ENCODE assay signal across 15 cellular contexts in the genomic region with DNA sequence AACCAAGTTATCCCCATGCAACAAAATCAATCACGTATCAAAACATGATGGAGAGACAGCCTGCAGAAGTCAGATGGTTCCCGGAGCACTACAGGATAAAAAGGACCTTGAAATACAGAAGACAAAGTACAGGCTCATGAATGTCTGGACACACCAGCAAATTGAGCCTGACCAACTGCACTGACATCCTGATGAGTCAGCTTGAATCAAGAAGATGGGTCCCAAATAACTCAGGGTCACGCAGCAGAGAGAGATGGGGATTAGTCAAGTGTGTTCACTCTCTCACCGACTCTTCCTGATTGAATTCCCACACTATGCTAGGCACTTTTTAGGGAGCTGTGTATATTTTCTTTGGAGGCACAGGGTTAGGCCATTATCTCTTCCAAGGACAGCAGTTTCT.
DNase-seq lines count a peak whose midpoint lies in the region; ATAC-seq and TF ChIP-seq lines count a peak whose summit lies in the region.
"Had no signal": no experiment of that assay in that cellular context is flagged by ENCODE, and none has a peak within 500 bp of the region (broad histone marks: within the 10 kb centered on the region; RNA-seq: fewer than 3 reads in every experiment).

No MANE protein-coding gene starts in this region.

- POLR2A ChIA-PET in activated CD8-positive, alpha-beta T cell treated with anti-CD3 and anti-CD28 coated beads for 36 hours (lab: Charles Lee) = no interaction called here

- TF ChIP-seq CTCF in chondrocyte (IDR thresholded peaks at IDR 0.05) = no peak
- no peak for TF ChIP-seq CTCF in activated CD8-positive, alpha-beta T cell treated with anti-CD3 and anti-CD28 coated beads for 36 hours (IDR thresholded peaks at IDR 0.05)

- peaks cover 3% of the 10 kb centered on the region for H3K36me3 Mint-ChIP-seq in chondrocyte (ENCODE audit: low read depth)
- no peaks in the 10 kb centered on the region for H3K36me3 Mint-ChIP-seq in activated CD8-positive, alpha-beta T cell treated with anti-CD3 and anti-CD28 coated beads for 36 hours (ENCODE audit: low read depth)
- H3K36me3 Mint-ChIP-seq: activated naive CD4-positive, alpha-beta T cell treated with anti-CD3 and anti-CD28 coated beads, Interleukin-2, amount 50 U/mL, for 24 hours had no signal

- peaks cover 24% of the 10 kb centered on the region for H3K4me1 Mint-ChIP-seq in chondrocyte (ENCODE audit: low read depth)
- H3K4me1 Mint-ChIP-seq in activated CD8-positive, alpha-beta T cell treated with anti-CD3 and anti-CD28 coated beads for 36 hours (ENCODE audit: low read depth) = peaks cover 2% of the 10 kb centered on the region

- no peak for TF ChIP-seq POLR2A in erythroblast (IDR thresholded peaks at IDR 0.05; ENCODE audit: low read length)

- H3K4me1 ChIP-seq in ACC112 (ENCODE audit: control insufficient read depth, insufficient read depth, low read length, unreplicated experiment) (peaks cover 16% of the 10 kb centered on the region), mesodermal cell (ENCODE audit: control insufficient read depth, insufficient read depth, low read length, poor library complexity, severe bottlenecking) (peaks cover 16% of the 10 kb centered on the region)
- H3K4me1 ChIP-seq: colonic mucosa had no signal

- H3K4me3 ChIP-seq in ACC112 (ENCODE audit: low read depth, low read length) (no peak overlapping the region), mesodermal cell (ENCODE audit: extremely low read depth, insufficient read depth, low read length, poor library complexity, severe bottlenecking) (no peak overlapping the region)
- H3K4me3 ChIP-seq: colonic mucosa had no signal

- H3K79me2 ChIP-seq in ACC112 (ENCODE audit: control insufficient read depth, insufficient read depth, low read length, unreplicated experiment) = no peaks in the 10 kb centered on the region

- H3K27ac Mint-ChIP-seq in chondrocyte (ENCODE audit: unreplicated experiment) = peak overlapping the region; percentile 64
- H3K27ac Mint-ChIP-seq in activated CD8-positive, alpha-beta T cell treated with anti-CD3 and anti-CD28 coated beads for 36 hours = no peak overlapping the region
- H3K27ac Mint-ChIP-seq: activated naive CD4-positive, alpha-beta T cell treated with anti-CD3 and anti-CD28 coated beads, Interleukin-2, amount 50 U/mL, for 24 hours had no signal

- WGBS in mesodermal cell (ENCODE audit: insufficient coverage in 2 of 2), 2 experiments = 55 to 62% methylated on average over 3 of the region's 4 CpGs

- no peak overlapping the region for H2AFZ ChIP-seq in ACC112 (ENCODE audit: low read length, unreplicated experiment)

- H3K27ac ChIP-seq in ACC112 (ENCODE audit: low read depth, low read length) (peak overlapping the region; percentile 59), mesodermal cell (ENCODE audit: low read depth, low read length, severe bottlenecking) (peak overlapping the region; percentile 50)
- H3K27ac ChIP-seq: colonic mucosa had no signal

- no peaks in the 10 kb centered on the region for H3K9me3 ChIP-seq in mesodermal cell (ENCODE audit: control insufficient read depth, low read length)
- H3K9me3 ChIP-seq: colonic mucosa had no signal

- CTCF ChIA-PET in activated CD8-positive, alpha-beta T cell treated with anti-CD3 and anti-CD28 coated beads for 36 hours (lab: Charles Lee) = interaction anchor here (0.7 to 3.4 kb wide), 11 partner anchors 8 to 322 kb away, joined by 3 to 28 read pairs (median 7); no protein-coding TSS in a partner anchor

- no peak overlapping the region for H3K4me3 Mint-ChIP-seq in chondrocyte (ENCODE audit: unreplicated experiment)
- no peak overlapping the region for H3K4me3 Mint-ChIP-seq in activated CD8-positive, alpha-beta T cell treated with anti-CD3 and anti-CD28 coated beads for 36 hours
- H3K4me3 Mint-ChIP-seq: activated naive CD4-positive, alpha-beta T cell treated with anti-CD3 and anti-CD28 coated beads, Interleukin-2, amount 50 U/mL, for 24 hours had no signal

- ATAC-seq in activated CD8-positive, alpha-beta T cell treated with anti-CD3 and anti-CD28 coated beads for 36 hours = no peak
- ATAC-seq: HCT116 had no signal

- H3K36me3 ChIP-seq in ACC112 (ENCODE audit: insufficient read depth, low read length) (peaks cover 7% of the 10 kb centered on the region; the same call in 1 of the 2 replicates), mesodermal cell (ENCODE audit: control insufficient read depth, insufficient read depth, low read length) (peaks cover 59% of the 10 kb centered on the region)
- H3K36me3 ChIP-seq: colonic mucosa had no signal

- intact Hi-C loops in activated CD8-positive, alpha-beta T cell treated with anti-CD3 and anti-CD28 coated beads for 36 hours (cut with micrococcal nuclease) = loop anchor here (5.0 kb wide), 1 partner anchor 321 kb away; no protein-coding TSS in a partner anchor

- H3K27me3 Mint-ChIP-seq in chondrocyte (ENCODE audit: low read depth) = no peaks in the 10 kb centered on the region
- H3K27me3 Mint-ChIP-seq in activated CD8-positive, alpha-beta T cell treated with anti-CD3 and anti-CD28 coated beads for 36 hours = no peaks in the 10 kb centered on the region

- no peaks in the 10 kb centered on the region for H3K27me3 ChIP-seq in ACC112 (ENCODE audit: insufficient read depth, low read length)
- H3K27me3 ChIP-seq: colonic mucosa had no signal

- peak; percentile 71 for DNase-seq in LHCN-M2 (ENCODE audit: low read depth)
- no peak for DNase-seq in chondrocyte (ENCODE audit: low spot score)
- DNase-seq in NCI-H1694 treated with DMSO at 0.1 percent for 48 hours (lab: John Stamatoyannopoulos, UW) = no peak
- no peak for DNase-seq in activated CD8-positive, alpha-beta T cell treated with anti-CD3 and anti-CD28 coated beads for 36 hours
- no peak for DNase-seq in stimulated activated naive CD4-positive, alpha-beta T cell (lab: John Stamatoyannopoulos, UW)
- no peak for DNase-seq in erythroblast (lab: John Stamatoyannopoulos, UW)
- DNase-seq: AML-193, colonic mucosa, left cardiac atrium, NCI-H1436 treated with DMSO at 0.1 percent for 48 hours, NCI-H748 treated with DMSO at 0.1 percent for 48 hours had no signal

- H3K9me3 Mint-ChIP-seq in chondrocyte (ENCODE audit: low read depth) = no peaks in the 10 kb centered on the region
- H3K9me3 Mint-ChIP-seq in activated CD8-positive, alpha-beta T cell treated with anti-CD3 and anti-CD28 coated beads for 36 hours = no peaks in the 10 kb centered on the region
- H3K9me3 Mint-ChIP-seq: activated naive CD4-positive, alpha-beta T cell treated with anti-CD3 and anti-CD28 coated beads, Interleukin-2, amount 50 U/mL, for 24 hours had no signal
